27 cellular contexts compared by ENCODE assay signal in the genomic region with DNA sequence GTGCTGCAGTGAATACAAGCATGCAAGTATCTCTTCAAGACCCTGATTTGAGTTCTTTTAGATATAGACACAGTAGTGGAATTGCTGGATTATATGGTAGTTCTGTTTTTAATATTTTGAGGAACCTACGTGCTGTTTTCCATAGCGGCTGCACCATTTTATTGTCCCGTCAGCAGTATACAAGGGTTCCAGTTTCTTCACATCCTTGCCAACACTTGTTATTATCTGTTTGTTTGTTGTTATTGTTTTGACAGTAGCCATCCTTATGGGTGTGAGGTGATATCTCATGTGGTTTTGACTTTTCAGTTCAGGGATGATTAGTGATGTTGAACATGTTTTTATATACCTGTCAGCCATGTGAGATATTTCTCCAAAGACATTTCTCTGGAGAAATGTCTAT.
"Had no signal": no experiment of that assay in that cellular context is flagged by ENCODE, and none has a peak within 500 bp of the region (broad histone marks: within the 10 kb centered on the region; RNA-seq: fewer than 3 reads in every experiment).

No MANE protein-coding gene starts in this region.

- FAIRE-seq: endometrium, frontal cortex, islet of Langerhans, keratinocyte had no signal

- ATAC-seq: esophagus mucosa, heart right ventricle, left cardiac atrium, left lung, left ventricle myocardium superior, lower lobe of right lung, mucosa of descending colon had no signal

- H3K4me3 Mint-ChIP-seq: dendritic cell treated with granulocyte-macrophage colony-stimulating factor and Interleukin-4, amounts not matched to agents 40 ng/mL and 50 ng/mL, for 4 days; mesothelial cell of epicardium; naive B cell had no signal

- H3K9me3 ChIP-seq: colonic mucosa, esophagus squamous epithelium, left lung, lower lobe of right lung, mucosa of descending colon had no signal

- H3K27ac ChIP-seq: colonic mucosa, dorsolateral prefrontal cortex, epithelial cell of prostate, esophagus squamous epithelium, heart right ventricle, left lung, lower lobe of right lung had no signal

- H3K4me3 ChIP-seq: colonic mucosa, dorsolateral prefrontal cortex, esophagus squamous epithelium, heart right ventricle, left lung, lower lobe of right lung, mucosa of descending colon had no signal

- H3K36me3 Mint-ChIP-seq: naive B cell had no signal

- H3K4me1 Mint-ChIP-seq: naive B cell had no signal

- H3K36me3 ChIP-seq: colonic mucosa, left lung, lower lobe of right lung had no signal

- DNase-seq: colonic mucosa; cortex of kidney; dorsolateral prefrontal cortex; effector CD4-positive, alpha-beta T cell; effector memory CD4-positive, alpha-beta T cell; erythroblast; esophagus squamous epithelium; foreskin fibroblast; glutamatergic neuron; head of caudate nucleus; heart right ventricle; hippocampal formation; left cardiac atrium; left lung; left ventricle myocardium superior; lower lobe of right lung; mesenchymal stem cell; mucosa of descending colon; naive B cell had no signal

- H3K27me3 ChIP-seq: colonic mucosa, dorsolateral prefrontal cortex, esophagus squamous epithelium, heart right ventricle, left lung had no signal

- H3K27ac Mint-ChIP-seq: dendritic cell treated with granulocyte-macrophage colony-stimulating factor and Interleukin-4, amounts not matched to agents 40 ng/mL and 50 ng/mL, for 4 days; mesothelial cell of epicardium; naive B cell had no signal

- H3K4me1 ChIP-seq: colonic mucosa, left lung had no signal

- H3K27me3 Mint-ChIP-seq: dendritic cell treated with granulocyte-macrophage colony-stimulating factor and Interleukin-4, amounts not matched to agents 40 ng/mL and 50 ng/mL, for 4 days had no signal
